ENCODE assay signal across 14 cellular contexts in the genomic region with DNA sequence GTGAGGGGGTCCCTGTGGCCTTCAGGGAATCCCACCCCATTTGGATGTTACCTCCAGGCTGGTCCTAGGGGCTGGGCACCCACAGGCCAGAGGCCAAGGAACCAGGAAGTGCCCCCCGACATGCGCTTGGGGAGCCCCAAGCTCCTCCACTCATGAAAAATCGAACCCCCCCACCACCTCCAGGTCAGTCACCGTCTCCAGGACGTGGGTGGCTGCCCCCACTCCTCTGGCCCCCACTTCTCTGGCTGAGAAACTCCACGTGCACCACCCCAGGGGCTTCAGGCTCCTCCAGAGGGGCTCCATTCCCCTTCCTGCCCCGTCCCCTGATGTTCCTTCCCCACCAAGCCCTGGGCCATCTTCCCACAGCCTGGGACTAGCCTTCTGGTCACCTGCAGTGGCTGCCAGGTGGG. TPM values are rescaled to one million over a fixed set of nuclear protein-coding genes. Genes with fewer than 3 reads are reported as not detected.
DNase-seq lines count a peak whose midpoint lies in the region; ATAC-seq, FAIRE-seq and TF ChIP-seq lines count a peak whose summit lies in the region.
"Had no signal": no experiment of that assay in that cellular context is flagged by ENCODE, and none has a peak within 500 bp of the region (broad histone marks: within the 10 kb centered on the region; RNA-seq: fewer than 3 reads in every experiment).

No MANE protein-coding gene starts in this region.

- TF ChIP-seq RAD21 in Ishikawa (IDR thresholded peaks at IDR 0.05; ENCODE audit: low read depth), result no peak

- no peak overlapping the region for H3K4me2 ChIP-seq in endothelial cell of umbilical vein (ENCODE audit: insufficient read depth, low read length)
- H3K4me2 ChIP-seq: neural progenitor cell had no signal

- H3K27me3 ChIP-seq in endothelial cell of umbilical vein (ENCODE audit: control insufficient read depth in 2 of 2, insufficient read depth in 2 of 2, low read length in 2 of 2) (no peaks in the 10 kb centered on the region), suprapubic skin (peaks cover 3% of the 10 kb centered on the region)
- H3K27me3 ChIP-seq: neural progenitor cell had no signal

- CTCF ChIA-PET in endothelial cell of umbilical vein (lab: Charles Lee), result interaction anchor here (1.0 to 1.9 kb wide), 4 partner anchors 9 to 178 kb away, joined by 3 to 27 read pairs (median 4); no protein-coding TSS in a partner anchor

- DNase-seq in endothelial cell of umbilical vein (ENCODE audit: low read depth, low spot score) (no peak), suprapubic skin (ENCODE audit: low spot score in 2 of 2) (no peak), DMS53 treated with DMSO at 0.1 percent for 48 hours (lab: John Stamatoyannopoulos, UW; ENCODE audit: unreplicated experiment) (no peak), SKM-1 treated with dmso at 0.1 percent for 144 hours (lab: John Stamatoyannopoulos, UW; ENCODE audit: unreplicated experiment) (no peak), 8988T (no peak)
- DNase-seq: NCI-H1436; NCI-H524 treated with DMSO at 0.1 percent for 48 hours; stimulated activated CD4-positive, alpha-beta T cell treated with anti-CD3 and anti-CD28 coated beads, Interleukin-1b, Interleukin-23, amount 100 ng/mL, for 48 hours had no signal

- H3K4me1 ChIP-seq in endothelial cell of umbilical vein (ENCODE audit: control insufficient read depth, extremely low read depth, insufficient read depth, low read length) (peaks cover 39% of the 10 kb centered on the region), mesodermal cell (ENCODE audit: control insufficient read depth, insufficient read depth, low read length, poor library complexity, severe bottlenecking) (peaks cover 49% of the 10 kb centered on the region), suprapubic skin (peaks cover 43% of the 10 kb centered on the region)

- BruUV-seq in endothelial cell of umbilical vein (replicated peaks; lab: Mats Ljungman, UMichigan), result no TSS peak

- POLR2A ChIA-PET in endothelial cell of umbilical vein (lab: Charles Lee), result interaction anchor here (0.9 to 1.2 kb wide), 2 partner anchors 48 to 99 kb away, joined by 3 read pairs; no protein-coding TSS in a partner anchor

- H4K20me1 ChIP-seq in endothelial cell of umbilical vein (replicated peaks; ENCODE audit: control insufficient read depth, extremely low read depth, insufficient read depth, low read length), result no peaks in the 10 kb centered on the region

- H2AFZ ChIP-seq in endothelial cell of umbilical vein (ENCODE audit: low read depth, low read length), result no peak overlapping the region
- H2AFZ ChIP-seq: neural progenitor cell had no signal

- no peaks in the 10 kb centered on the region for H3K9me1 ChIP-seq in endothelial cell of umbilical vein (replicated peaks; ENCODE audit: control insufficient read depth, extremely low read depth, insufficient read depth, low read length)

- no peaks in the 10 kb centered on the region for H3K9me3 ChIP-seq in endothelial cell of umbilical vein (replicated peaks; ENCODE audit: control insufficient read depth, insufficient read depth, low read length)
- H3K9me3 ChIP-seq in mesodermal cell (ENCODE audit: control insufficient read depth, low read length), result no peaks in the 10 kb centered on the region
- H3K9me3 ChIP-seq in suprapubic skin, result no peaks in the 10 kb centered on the region

- H3K27ac ChIP-seq in endothelial cell of umbilical vein (ENCODE audit: insufficient read depth, low read depth, low read length), result peak overlapping the region; percentile 90
- peak overlapping the region; percentile 90 for H3K27ac ChIP-seq in mesodermal cell (ENCODE audit: low read depth, low read length, severe bottlenecking)
- H3K27ac ChIP-seq in suprapubic skin, result peak overlapping the region; percentile 63
- H3K27ac ChIP-seq: neural progenitor cell had no signal

- FAIRE-seq in endothelial cell of umbilical vein (lab: Jason Lieb, UNC), result no peak
- FAIRE-seq: G401.6 had no signal

- TF ChIP-seq CTCF in endothelial cell of umbilical vein (IDR thresholded peaks at IDR 0.05; ENCODE audit: extremely low read depth in 1 of 2, insufficient read depth in 1 of 2, low read depth in 1 of 2, low read length in 2 of 2) (no peak), suprapubic skin (IDR thresholded peaks at IDR 0.05) (no peak)

- 88% methylated on average over 6 of the region's 7 CpGs; no CpG with 5 or more reads in 1 of the 2 experiments for WGBS in mesodermal cell (ENCODE audit: insufficient coverage in 2 of 2), 2 experiments
- 80% methylated on average over 1 of the region's 7 CpGs for WGBS in suprapubic skin

- H3K36me3 ChIP-seq in endothelial cell of umbilical vein (ENCODE audit: control insufficient read depth in 2 of 2, extremely low read depth in 1 of 2, insufficient read depth in 2 of 2, low read length in 2 of 2), result no peaks in the 10 kb centered on the region
- H3K36me3 ChIP-seq in mesodermal cell (ENCODE audit: control insufficient read depth, insufficient read depth, low read length), result no peaks in the 10 kb centered on the region
- H3K36me3 ChIP-seq in suprapubic skin, result no peaks in the 10 kb centered on the region
- H3K36me3 ChIP-seq: neural progenitor cell had no signal

- no peak overlapping the region for H3K4me3 ChIP-seq in endothelial cell of umbilical vein (replicated peaks in 1 of 3; ENCODE audit: insufficient read depth in 1 of 3, low read depth in 1 of 3, low read length in 3 of 3)
- no peak overlapping the region for H3K4me3 ChIP-seq in mesodermal cell (ENCODE audit: extremely low read depth, insufficient read depth, low read length, poor library complexity, severe bottlenecking)
- no peak overlapping the region for H3K4me3 ChIP-seq in suprapubic skin
- H3K4me3 ChIP-seq: K562, neural progenitor cell had no signal

- intact Hi-C loops in endothelial cell of umbilical vein (cut with micrococcal nuclease), result no loop called here

- dilution Hi-C loops in endothelial cell of umbilical vein (cut with MboI; ENCODE audit: extremely low pct_ligation_motif_present, low sequenced_read_pairs), result no loop called here

- peak overlapping the region; percentile 71 for H3K9ac ChIP-seq in endothelial cell of umbilical vein (replicated peaks; ENCODE audit: extremely low read depth, insufficient read depth, low read length)
- H3K9ac ChIP-seq: neural progenitor cell had no signal

- ATAC-seq in esophagus mucosa, result no peak

- no peaks in the 10 kb centered on the region for H3K79me2 ChIP-seq in endothelial cell of umbilical vein (ENCODE audit: control insufficient read depth, insufficient read depth, low read length)

- TF ChIP-seq EP300 in Ishikawa (IDR thresholded peaks at IDR 0.05; ENCODE audit: borderline replicate concordance) (no peak), suprapubic skin (IDR thresholded peaks at IDR 0.05) (no peak)

- TF ChIP-seq POLR2A in endothelial cell of umbilical vein (IDR thresholded peaks at IDR 0.05; ENCODE audit: low read depth, low read length) (no peak), suprapubic skin (IDR thresholded peaks at IDR 0.05) (no peak)

TF ChIP-seq in Ishikawa, 13 proteins besides CTCF, POLR2A, EP300 and RAD21:
- TF ChIP-seq FOXM1 (IDR thresholded peaks at IDR 0.05; ENCODE audit: borderline replicate concordance, low read depth) (no peak), NFIC (IDR thresholded peaks at IDR 0.05) (no peak), ZBTB7A (IDR thresholded peaks at IDR 0.05; ENCODE audit: low read depth) (0 out of 2 replicates have a peak, but pooled peaks have one; percentile 45), TAF1 (IDR thresholded peaks at IDR 0.05; ENCODE audit: low read depth) (no peak)

TF ChIP-seq in endothelial cell of umbilical vein, 7 proteins besides CTCF, POLR2A, EP300 and RAD21:
- TF ChIP-seq EZH2 (IDR thresholded peaks at IDR 0.05; ENCODE audit: borderline replicate concordance, low read depth, low read length, severe bottlenecking), result no peak
- no peak for TF ChIP-seq MYC (IDR thresholded peaks at IDR 0.05; ENCODE audit: low read depth, low read length)
- TF ChIP-seq JUN (IDR thresholded peaks at IDR 0.05; ENCODE audit: borderline replicate concordance, insufficient read depth, insufficient read length, low read depth), result no peak
- TF ChIP-seq FOS (IDR thresholded peaks at IDR 0.05; ENCODE audit: borderline replicate concordance, insufficient read depth, low read length), result no peak
- TF ChIP-seq GATA2 (IDR thresholded peaks at IDR 0.05; ENCODE audit: insufficient read depth, insufficient read length, low read depth, low read length), result no peak
- TF ChIP-seq POLR2AphosphoS5 (IDR thresholded peaks at IDR 0.05; ENCODE audit: insufficient read depth, low read depth, low read length), result no peak
- TF ChIP-seq, protein P1, sequence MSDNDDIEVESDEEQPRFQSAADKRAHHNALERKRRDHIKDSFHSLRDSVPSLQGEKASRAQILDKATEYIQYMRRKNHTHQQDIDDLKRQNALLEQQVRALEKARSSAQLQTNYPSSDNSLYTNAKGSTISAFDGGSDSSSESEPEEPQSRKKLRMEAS (IDR thresholded peaks at IDR 0.05; ENCODE audit: insufficient read depth, insufficient read length), result no peak

RNA-seq across cellular contexts. Expression of a gene that starts 30.5 kb away (rescaled TPM):
- 47.5 and 48.9 TPM in 2 replicates for total RNA-seq in endothelial cell of umbilical vein
- 29.6 and 30.7 TPM in 2 replicates for polyA plus RNA-seq in endothelial cell of umbilical vein
- 23.4 and 24.8 TPM in 2 replicates for polyA plus RNA-seq in endothelial cell of umbilical vein (2011; cell fraction: cytosol; rRNA removed)
- 111 and 122 TPM in 2 replicates for polyA plus RNA-seq in endothelial cell of umbilical vein (2011; cell fraction: nucleus; rRNA removed)
- polyA plus RNA-seq in endothelial cell of umbilical vein (2012), result 34.1 and 48.5 TPM in 2 replicates
- polyA minus RNA-seq in endothelial cell of umbilical vein, result 22.6 and 24.2 TPM in 2 replicates
- polyA minus RNA-seq in endothelial cell of umbilical vein (2011; cell fraction: cytosol; rRNA and poly(A)+ RNA removed), result 1.6 TPM
- 33.7 and 49.5 TPM in 2 replicates for polyA minus RNA-seq in endothelial cell of umbilical vein (2011; cell fraction: nucleus; rRNA and poly(A)+ RNA removed)
- polyA plus RNA-seq in mesodermal cell (2013, experiment 1 of 2), result 72.3 TPM
- polyA plus RNA-seq in mesodermal cell (2013, experiment 2 of 2), result 59.6 TPM
- total RNA-seq in suprapubic skin, result 10 to 100 TPM; 10.7 to 46.9 (median 20.0) TPM
- 6.2 TPM for total RNA-seq in esophagus mucosa
